ENCODE assay signal across 24 cellular contexts in the genomic region with DNA sequence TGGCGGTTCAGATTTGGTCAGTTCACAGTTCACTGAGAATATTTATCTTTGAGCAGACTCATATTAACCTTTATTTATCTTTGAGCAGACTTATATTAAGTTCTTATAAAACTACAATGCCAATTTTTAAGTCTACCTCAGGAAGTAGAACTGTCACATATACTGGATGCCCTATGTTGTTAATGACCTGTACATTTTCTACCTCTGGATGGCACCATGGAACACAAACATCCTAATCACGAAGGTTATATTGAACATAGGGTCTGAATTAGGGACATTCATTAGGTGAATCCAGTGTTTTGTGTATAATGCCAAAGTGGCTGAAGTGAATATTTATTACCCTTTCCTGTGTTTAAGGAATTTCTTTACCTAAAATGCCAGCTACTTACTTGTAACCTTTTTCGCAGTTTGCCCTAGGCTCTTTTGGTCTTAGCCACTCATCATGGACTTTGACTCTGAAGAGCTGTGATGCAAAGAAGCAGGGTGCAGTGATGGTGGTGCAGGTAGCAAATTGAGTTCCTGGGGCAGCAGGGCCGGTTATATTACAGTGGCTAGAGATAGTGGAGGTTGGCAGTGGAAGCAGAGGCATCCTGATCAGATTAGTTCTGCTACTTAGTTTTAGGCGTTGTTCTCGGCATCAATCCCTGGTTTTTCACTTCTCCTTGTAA.
DNase-seq lines count a peak whose midpoint lies in the region; ATAC-seq and TF ChIP-seq lines count a peak whose summit lies in the region.
"Had no signal": no experiment of that assay in that cellular context is flagged by ENCODE, and none has a peak within 500 bp of the region (broad histone marks: within the 10 kb centered on the region; RNA-seq: fewer than 3 reads in every experiment).

No MANE protein-coding gene starts in this region.

- no peak for TF ChIP-seq CTCF in CD8-positive, alpha-beta T cell (IDR thresholded peaks at IDR 0.05)
- TF ChIP-seq CTCF in LNCaP clone FGC (IDR thresholded peaks at IDR 0.05; ENCODE audit: control insufficient read depth, extremely low read depth, insufficient read depth), result peak; percentile 28
- TF ChIP-seq CTCF in foreskin keratinocyte (conservative IDR thresholded peaks at IDR 0.05), result peak; percentile 35
- TF ChIP-seq CTCF in gastrocnemius medialis (IDR thresholded peaks at IDR 0.05 in 4 of 5, conservative IDR thresholded peaks at IDR 0.05 in 1 of 5), result no peak
- no peak for TF ChIP-seq CTCF in CD14-positive monocyte (IDR thresholded peaks at IDR 0.05)
- TF ChIP-seq CTCF in BE2C (IDR thresholded peaks at IDR 0.05; ENCODE audit: low read depth, low read length), result no peak

- H3K27ac Mint-ChIP-seq in CD8-positive, alpha-beta T cell, result peak overlapping the region; percentile 1
- peak overlapping the region in 2 of 7 donors; percentile 63 to 70 for H3K27ac Mint-ChIP-seq in CD14-positive monocyte
- H3K27ac Mint-ChIP-seq: type B pancreatic cell had no signal

- H3K9me2 ChIP-seq in Karpas-422 (replicated peaks; ENCODE audit: insufficient read depth, low read length), result no peaks in the 10 kb centered on the region

- H3K4me3 ChIP-seq in CD8-positive, alpha-beta T cell (ENCODE audit: low read depth, low read length), result no peak overlapping the region
- H3K4me3 ChIP-seq in LNCaP clone FGC (ENCODE audit: low read depth, low read length) (no peak overlapping the region), gastrocnemius medialis (no peak overlapping the region), Karpas-422 (ENCODE audit: low read length) (no peak overlapping the region), BE2C (ENCODE audit: low read depth, low read length) (no peak overlapping the region)
- H3K4me3 ChIP-seq: Peyer's patch, prostate gland, SK-N-MC, skin epidermis had no signal

- H3K9me3 Mint-ChIP-seq in CD8-positive, alpha-beta T cell, result no peaks in the 10 kb centered on the region
- peaks cover 0 to 2% (median 0%) of the 10 kb centered on the region in 7 donors for H3K9me3 Mint-ChIP-seq in CD14-positive monocyte
- H3K9me3 Mint-ChIP-seq: activated naive CD4-positive, alpha-beta T cell treated with anti-CD3 and anti-CD28 coated beads, Interleukin-2, amount 10 ng/mL, durations not matched to agents 7 days and 5 days; activated T-cell treated with anti-CD3 and anti-CD28 coated beads, Interleukin-2, amount 50 U/mL, for 4 hours; type B pancreatic cell had no signal

- intact Hi-C loops in CD8-positive, alpha-beta T cell (cut with DNase I, micrococcal nuclease), result loop anchor here in 1 of 2 experiments (1.0 to 2.0 kb wide), 2 partner anchors 16 to 145 kb away; no protein-coding TSS in a partner anchor
- intact Hi-C loops in gastrocnemius medialis (cut with DNase I; ENCODE audit: low total_unique reads), result loop anchor here (2.0 to 5.0 kb wide), 2 partner anchors 70 to 118 kb away; partner anchors contain the start of gene STIM1
- intact Hi-C loops in CD14-positive monocyte (cut with micrococcal nuclease), result loop anchor here in 1 of 2 donors (10.0 kb wide), 1 partner anchor 138 kb away; no protein-coding TSS in a partner anchor

- no peak for TF ChIP-seq POLR2A in gastrocnemius medialis (IDR thresholded peaks at IDR 0.05)

- peaks cover 4% of the 10 kb centered on the region for H3K36me3 ChIP-seq in CD8-positive, alpha-beta T cell (ENCODE audit: insufficient read depth, low read length)
- H3K36me3 ChIP-seq in gastrocnemius medialis (no peaks in the 10 kb centered on the region), Karpas-422 (ENCODE audit: insufficient read depth, low read length) (no peaks in the 10 kb centered on the region), BE2C (no peaks in the 10 kb centered on the region)
- H3K36me3 ChIP-seq: Peyer's patch, prostate gland had no signal

- no peak overlapping the region for H3K4me2 ChIP-seq in Karpas-422 (ENCODE audit: low read depth, low read length, poor library complexity, severe bottlenecking)

- ATAC-seq in CD8-positive, alpha-beta T cell, result no peak
- no peak for ATAC-seq in foreskin keratinocyte
- no peak for ATAC-seq in gastrocnemius medialis
- ATAC-seq: activated T-cell treated with anti-CD3 and anti-CD28 coated beads, Interleukin-2, amount 50 U/mL, for 4 hours had no signal

- H4K20me1 ChIP-seq in Karpas-422 (ENCODE audit: insufficient read depth, low read depth, low read length), result peaks cover 3% of the 10 kb centered on the region

- H3K4me3 Mint-ChIP-seq in CD8-positive, alpha-beta T cell, result no peak overlapping the region
- H3K4me3 Mint-ChIP-seq in CD14-positive monocyte, result no peak overlapping the region
- H3K4me3 Mint-ChIP-seq: activated naive CD4-positive, alpha-beta T cell treated with anti-CD3 and anti-CD28 coated beads, Interleukin-2, amount 10 ng/mL, durations not matched to agents 7 days and 5 days; activated T-cell treated with anti-CD3 and anti-CD28 coated beads, Interleukin-2, amount 50 U/mL, for 4 hours; type B pancreatic cell had no signal

- CTCF ChIA-PET in CD8-positive, alpha-beta T cell (lab: Charles Lee), result interaction anchor here (0.5 to 3.1 kb wide), 13 partner anchors 8 to 146 kb away, joined by 3 to 28 read pairs (median 3); partner anchors contain the start of gene STIM1

- no peak overlapping the region for H2AFZ ChIP-seq in Karpas-422 (ENCODE audit: low read length)

- in situ Hi-C loops in gastrocnemius medialis (cut with MboI; ENCODE audit: low sequenced_read_pairs in 4 of 4), result no loop called here

- POLR2A ChIA-PET in CD8-positive, alpha-beta T cell (lab: Charles Lee), result interaction anchor here (1.1 to 1.9 kb wide), 3 partner anchors 16 to 153 kb away, joined by 3 to 5 read pairs (median 3); no protein-coding TSS in a partner anchor

- H3K4me1 ChIP-seq in CD8-positive, alpha-beta T cell (ENCODE audit: insufficient read depth, low read length), result peaks cover 19% of the 10 kb centered on the region
- peaks cover 3% of the 10 kb centered on the region for H3K4me1 ChIP-seq in foreskin keratinocyte
- H3K4me1 ChIP-seq in gastrocnemius medialis, result peaks cover 58 to 61% of the 10 kb centered on the region in 2 donors
- peaks cover 2% of the 10 kb centered on the region for H3K4me1 ChIP-seq in Karpas-422 (ENCODE audit: low read length)
- H3K4me1 ChIP-seq in BE2C, result peaks cover 3% of the 10 kb centered on the region; the same call in 1 of the 2 replicates
- H3K4me1 ChIP-seq: prostate gland had no signal

- H3K4me1 Mint-ChIP-seq in CD8-positive, alpha-beta T cell (ENCODE audit: low read depth), result peaks cover 60% of the 10 kb centered on the region
- H3K4me1 Mint-ChIP-seq in CD14-positive monocyte, result peaks cover 36% of the 10 kb centered on the region

- no peaks in the 10 kb centered on the region for H3K27me3 Mint-ChIP-seq in CD8-positive, alpha-beta T cell (ENCODE audit: low read depth)
- peaks cover 0 to 2% (median 0%) of the 10 kb centered on the region in 3 donors for H3K27me3 Mint-ChIP-seq in CD14-positive monocyte (ENCODE audit: low read depth in 3 of 3)
- H3K27me3 Mint-ChIP-seq: activated naive CD4-positive, alpha-beta T cell treated with anti-CD3 and anti-CD28 coated beads, Interleukin-2, amount 10 ng/mL, durations not matched to agents 7 days and 5 days; type B pancreatic cell had no signal

- no peaks in the 10 kb centered on the region for H3K27me3 ChIP-seq in CD8-positive, alpha-beta T cell (ENCODE audit: insufficient read depth, low read length)
- no peaks in the 10 kb centered on the region for H3K27me3 ChIP-seq in foreskin keratinocyte
- no peaks in the 10 kb centered on the region for H3K27me3 ChIP-seq in gastrocnemius medialis
- H3K27me3 ChIP-seq in Karpas-422 (ENCODE audit: low read length), result no peaks in the 10 kb centered on the region
- H3K27me3 ChIP-seq in BE2C, result no peaks in the 10 kb centered on the region
- H3K27me3 ChIP-seq: Peyer's patch had no signal

- no peak overlapping the region for H3K27ac ChIP-seq in CD8-positive, alpha-beta T cell (ENCODE audit: low read depth, low read length)
- no peak overlapping the region for H3K27ac ChIP-seq in foreskin keratinocyte
- peak overlapping the region; percentile 81 to 92 (median 87) for H3K27ac ChIP-seq in gastrocnemius medialis
- no peak overlapping the region for H3K27ac ChIP-seq in Karpas-422 (ENCODE audit: low read length)
- H3K27ac ChIP-seq: prostate gland, SK-N-MC had no signal

- H3K79me2 ChIP-seq in Karpas-422 (ENCODE audit: low read length), result no peaks in the 10 kb centered on the region

- peaks cover 22% of the 10 kb centered on the region for H3K36me3 Mint-ChIP-seq in CD8-positive, alpha-beta T cell
- H3K36me3 Mint-ChIP-seq in CD14-positive monocyte, result peaks cover 15 to 26% of the 10 kb centered on the region in 2 donors
- H3K36me3 Mint-ChIP-seq: type B pancreatic cell had no signal

- H3K9me3 ChIP-seq in CD8-positive, alpha-beta T cell (ENCODE audit: low read length), result no peaks in the 10 kb centered on the region
- H3K9me3 ChIP-seq in gastrocnemius medialis, result no peaks in the 10 kb centered on the region
- H3K9me3 ChIP-seq in Karpas-422 (ENCODE audit: low read length), result no peaks in the 10 kb centered on the region
- no peaks in the 10 kb centered on the region for H3K9me3 ChIP-seq in BE2C
- H3K9me3 ChIP-seq: Peyer's patch, prostate gland had no signal

- H3K9ac ChIP-seq in Karpas-422 (ENCODE audit: low read length), result no peak overlapping the region

- DNase-seq in CD8-positive, alpha-beta T cell, result no peak
- DNase-seq in LNCaP clone FGC (ENCODE audit: low read depth), result no peak
- no peak for DNase-seq in foreskin keratinocyte
- no peak for DNase-seq in gastrocnemius medialis
- no peak for DNase-seq in activated gamma-delta T cell (lab: John Stamatoyannopoulos, UW)
- DNase-seq in Karpas-422, result no peak
- DNase-seq in CD14-positive monocyte (ENCODE audit: low spot score), result no peak
- DNase-seq in BE2C, result no peak
- DNase-seq: activated CD4-positive, CD25-positive, alpha-beta regulatory T cell treated with anti-CD3 and anti-CD28 coated beads, Interleukin-2, amount 50 U/mL, for 72 hours; activated naive CD4-positive, alpha-beta T cell treated with anti-CD3 and anti-CD28 coated beads, Interleukin-2, amount 10 ng/mL, durations not matched to agents 7 days and 5 days; activated T-cell treated with anti-CD3 and anti-CD28 coated beads, Interleukin-2, amount 50 U/mL, for 4 hours; aorta; central memory CD4-positive, alpha-beta T cell; foreskin melanocyte; kidney; MV-4-11; NCI-H187 treated with DMSO at 0.1 percent for 48 hours; Peyer's patch; stimulated activated CD4-positive, alpha-beta T cell treated with anti-CD3 and anti-CD28 coated beads, Interleukin-4, amount 100 ng/mL, for 24 hours; T-helper 9 cell had no signal

Comparison
In these comparisons a context has a peak if more than half of its experiments do, and no peak if none do; other contexts are left out.
1. H3K27ac ChIP-seq: peak in gastrocnemius medialis (4 of 4); none in CD8-positive, alpha-beta T cell (single experiment), foreskin keratinocyte (single experiment) and Karpas-422 (single experiment).
2. CTCF ChIP-seq: peak in LNCaP clone FGC (single experiment) and foreskin keratinocyte (single experiment); none in CD8-positive, alpha-beta T cell (single experiment), gastrocnemius medialis (0 of 5), CD14-positive monocyte (single experiment) and BE2C (single experiment).